Comparison of ENCODE assay signal across 8 cellular contexts in genomic region chr5:65742565-65743231, GRCh38. TPM values are rescaled to one million over a fixed set of nuclear protein-coding genes. Genes with fewer than 3 reads are reported as not detected.
A peak's percentile ranks its signal among the peaks of the same experiment; 100 is the strongest.
DNase-seq lines count a peak whose midpoint lies in the region; ATAC-seq and TF ChIP-seq lines count a peak whose summit lies in the region.

No MANE protein-coding gene starts in this region.

- no peaks in the 10 kb centered on the region for H3K27me3 Mint-ChIP-seq in CD14-positive monocyte (ENCODE audit: low read depth in 3 of 3)
- H3K27me3 Mint-ChIP-seq in stimulated activated memory B cell treated with anti-CD40 and anti-IgM and Interleukin-4, amounts not matched to agents 10 μg/mL and 1 μg/mL and 100 μg/mL, for 72 hours = no peaks in the 10 kb centered on the region
- peaks cover 3% of the 10 kb centered on the region for H3K27me3 Mint-ChIP-seq in activated T-helper 1 cell treated with anti-CD3 and anti-CD28 coated beads, Interleukin-12 subunit alpha, Interleukin-12 subunit beta, Interleukin-2, Interleukin-4 antibody, amounts not matched to agents 30 ng/mL and 10 ng/mL and 1 ng/mL, durations not matched to agents 14 hours and 24 hours and 36 hours (ENCODE audit: insufficient read depth)

- no peaks in the 10 kb centered on the region for H3K36me3 ChIP-seq in ascending aorta

- no peak overlapping the region for H3K4me3 Mint-ChIP-seq in CD14-positive monocyte
- no peak overlapping the region for H3K4me3 Mint-ChIP-seq in stimulated activated memory B cell treated with anti-CD40 and anti-IgM and Interleukin-4, amounts not matched to agents 10 μg/mL and 1 μg/mL and 100 μg/mL, for 72 hours
- H3K4me3 Mint-ChIP-seq in activated T-helper 1 cell treated with anti-CD3 and anti-CD28 coated beads, Interleukin-12 subunit alpha, Interleukin-12 subunit beta, Interleukin-2, Interleukin-4 antibody, amounts not matched to agents 30 ng/mL and 10 ng/mL and 1 ng/mL, durations not matched to agents 14 hours and 24 hours and 36 hours = no peak overlapping the region

- H3K4me3 ChIP-seq in ascending aorta = no peak overlapping the region

- no peaks in the 10 kb centered on the region for H3K27me3 ChIP-seq in ascending aorta

- H3K27ac Mint-ChIP-seq in CD14-positive monocyte = no peak overlapping the region
- no peak overlapping the region for H3K27ac Mint-ChIP-seq in stimulated activated memory B cell treated with anti-CD40 and anti-IgM and Interleukin-4, amounts not matched to agents 10 μg/mL and 1 μg/mL and 100 μg/mL, for 72 hours
- H3K27ac Mint-ChIP-seq in activated T-helper 1 cell treated with anti-CD3 and anti-CD28 coated beads, Interleukin-12 subunit alpha, Interleukin-12 subunit beta, Interleukin-2, Interleukin-4 antibody, amounts not matched to agents 30 ng/mL and 10 ng/mL and 1 ng/mL, durations not matched to agents 14 hours and 24 hours and 36 hours = no peak overlapping the region

- H3K4me1 Mint-ChIP-seq in CD14-positive monocyte = peaks cover 9% of the 10 kb centered on the region
- H3K4me1 Mint-ChIP-seq in stimulated activated memory B cell treated with anti-CD40 and anti-IgM and Interleukin-4, amounts not matched to agents 10 μg/mL and 1 μg/mL and 100 μg/mL, for 72 hours = peaks cover 5% of the 10 kb centered on the region
- H3K4me1 Mint-ChIP-seq in activated T-helper 1 cell treated with anti-CD3 and anti-CD28 coated beads, Interleukin-12 subunit alpha, Interleukin-12 subunit beta, Interleukin-2, Interleukin-4 antibody, amounts not matched to agents 30 ng/mL and 10 ng/mL and 1 ng/mL, durations not matched to agents 14 hours and 24 hours and 36 hours (ENCODE audit: low read depth) = peaks cover 16% of the 10 kb centered on the region

- H3K36me3 Mint-ChIP-seq in CD14-positive monocyte = peaks cover 2 to 21% of the 10 kb centered on the region in 2 donors
- H3K36me3 Mint-ChIP-seq in stimulated activated memory B cell treated with anti-CD40 and anti-IgM and Interleukin-4, amounts not matched to agents 10 μg/mL and 1 μg/mL and 100 μg/mL, for 72 hours = peaks cover 5% of the 10 kb centered on the region
- H3K36me3 Mint-ChIP-seq in activated T-helper 1 cell treated with anti-CD3 and anti-CD28 coated beads, Interleukin-12 subunit alpha, Interleukin-12 subunit beta, Interleukin-2, Interleukin-4 antibody, amounts not matched to agents 30 ng/mL and 10 ng/mL and 1 ng/mL, durations not matched to agents 14 hours and 24 hours and 36 hours (ENCODE audit: low read depth) = no peaks in the 10 kb centered on the region

- no peak for TF ChIP-seq POLR2A in GM18505 (IDR thresholded peaks at IDR 0.05; ENCODE audit: borderline replicate concordance, extremely low read depth, insufficient read depth, insufficient read length)

- H3K27ac ChIP-seq in ascending aorta = no peak overlapping the region

- intact Hi-C loops in CD14-positive monocyte (cut with micrococcal nuclease) (no loop called here), ascending aorta (cut with DNase I) (no loop called here), left colon (cut with DNase I, micrococcal nuclease) (no loop called here)
- intact Hi-C loops in activated T-helper 1 cell treated with anti-CD3 and anti-CD28 coated beads, Interleukin-12 subunit alpha, Interleukin-12 subunit beta, Interleukin-2, Interleukin-4 antibody, amounts not matched to agents 30 ng/mL and 10 ng/mL and 1 ng/mL, durations not matched to agents 14 hours and 24 hours and 36 hours (cut with micrococcal nuclease) = loop anchor here (1.0 to 5.0 kb wide), 6 partner anchors 62 to 565 kb away; partner anchors contain the start of genes ERBIN and SREK1

- no peaks in the 10 kb centered on the region for H3K9me3 ChIP-seq in ascending aorta

- no peak for DNase-seq in CD14-positive monocyte (ENCODE audit: low spot score)
- DNase-seq in NCI-H69 (lab: John Stamatoyannopoulos, UW) = peak; percentile 53
- DNase-seq in ascending aorta (ENCODE audit: low spot score in 2 of 2) = no peak
- no peak for DNase-seq in left colon
- no peak for DNase-seq in activated T-helper 1 cell treated with anti-CD3 and anti-CD28 coated beads, Interleukin-12 subunit alpha, Interleukin-12 subunit beta, Interleukin-2, Interleukin-4 antibody, amounts not matched to agents 30 ng/mL and 10 ng/mL and 1 ng/mL, durations not matched to agents 14 hours and 24 hours and 36 hours (ENCODE audit: low spot score)

- TF ChIP-seq CTCF in CD14-positive monocyte (IDR thresholded peaks at IDR 0.05) (peak; percentile 87), ascending aorta (IDR thresholded peaks at IDR 0.05) (peak; percentile 22 to 55 (median 40))

- no peaks in the 10 kb centered on the region for H3K4me1 ChIP-seq in ascending aorta

- peaks cover 0 to 5% (median 2%) of the 10 kb centered on the region in 7 donors for H3K9me3 Mint-ChIP-seq in CD14-positive monocyte
- no peaks in the 10 kb centered on the region for H3K9me3 Mint-ChIP-seq in stimulated activated memory B cell treated with anti-CD40 and anti-IgM and Interleukin-4, amounts not matched to agents 10 μg/mL and 1 μg/mL and 100 μg/mL, for 72 hours
- peaks cover 6% of the 10 kb centered on the region for H3K9me3 Mint-ChIP-seq in activated T-helper 1 cell treated with anti-CD3 and anti-CD28 coated beads, Interleukin-12 subunit alpha, Interleukin-12 subunit beta, Interleukin-2, Interleukin-4 antibody, amounts not matched to agents 30 ng/mL and 10 ng/mL and 1 ng/mL, durations not matched to agents 14 hours and 24 hours and 36 hours

- peak; percentile 87 for ATAC-seq in GM18505 (IDR thresholded peaks at IDR 0.05; ENCODE audit: unreplicated experiment)
- ATAC-seq in HG02870 (IDR thresholded peaks at IDR 0.05; ENCODE audit: unreplicated experiment) = peak; percentile 92
- ATAC-seq in left colon = peak; percentile 90
- no peak for ATAC-seq in stimulated activated memory B cell treated with anti-CD40 and anti-IgM and Interleukin-4, amounts not matched to agents 10 μg/mL and 1 μg/mL and 100 μg/mL, for 72 hours

RNA-seq across cellular contexts. Expression of gene NLN, which starts 20.7 kb away (rescaled TPM):
- polyA plus RNA-seq in CD14-positive monocyte = 10 to 100 TPM; 17.7 to 39.2 TPM
- total RNA-seq in ascending aorta (4.7 TPM), left colon (10 to 100 TPM; 15.5 to 25.1 TPM)
- 24.4 TPM in 2 replicates for total RNA-seq in activated T-helper 1 cell treated with anti-CD3 and anti-CD28 coated beads, Interleukin-12 subunit alpha, Interleukin-12 subunit beta, Interleukin-2, Interleukin-4 antibody, amounts not matched to agents 30 ng/mL and 10 ng/mL and 1 ng/mL, durations not matched to agents 14 hours and 24 hours and 36 hours

RNA-seq across cellular contexts. Expression of gene SGTB, which starts 20.8 kb away (rescaled TPM):
- 10 to 100 TPM in 1 of 2 donors, 1 to 10 TPM in 1; 7.4 to 16.5 TPM for polyA plus RNA-seq in CD14-positive monocyte
- total RNA-seq in ascending aorta (6.9 TPM), left colon (1 to 10 TPM; 2.1 to 3.1 TPM)
- 11.3 and 12.2 TPM in 2 replicates for total RNA-seq in activated T-helper 1 cell treated with anti-CD3 and anti-CD28 coated beads, Interleukin-12 subunit alpha, Interleukin-12 subunit beta, Interleukin-2, Interleukin-4 antibody, amounts not matched to agents 30 ng/mL and 10 ng/mL and 1 ng/mL, durations not matched to agents 14 hours and 24 hours and 36 hours
